11 cellular contexts compared by ENCODE assay signal in genomic region chr2:173657996-173658717, GRCh38.
DNase-seq lines count a peak whose midpoint lies in the region; ATAC-seq lines count a peak whose summit lies in the region.
"Had no signal": no experiment of that assay in that cellular context is flagged by ENCODE, and none has a peak within 500 bp of the region (broad histone marks: within the 10 kb centered on the region; RNA-seq: fewer than 3 reads in every experiment).

No MANE protein-coding gene starts in this region.

- ATAC-seq in esophagus mucosa (peak; percentile 53), HG03039 (IDR thresholded peaks at IDR 0.05; ENCODE audit: unreplicated experiment) (no peak)

- DNase-seq in GM03348 (ENCODE audit: low spot score) (peak; percentile 88), RKO (ENCODE audit: low spot score) (peak; percentile 65), renal cortical epithelial cell (ENCODE audit: low read depth) (peak; percentile 95), NCI-H1048 (lab: John Stamatoyannopoulos, UW) (no peak), GDM1 (lab: John Stamatoyannopoulos, UW) (no peak)
- DNase-seq in stimulated activated CD4-positive, alpha-beta T cell treated with anti-CD3 and anti-CD28 coated beads, Interleukin-4, amount 100 ng/mL, for 1 hour, result no peak
- DNase-seq: activated T-cell treated with anti-CD3 and anti-CD28 coated beads, Interleukin-2, amount 50 U/mL, for 48 hours; NCI-H82; pancreas had no signal

Comparison
In these comparisons a context has a peak if more than half of its experiments do, and no peak if none do; other contexts are left out.
1. DNase-seq: peak in GM03348 (single experiment), RKO (single experiment) and renal cortical epithelial cell (single experiment); none in NCI-H1048 (single experiment), stimulated activated CD4-positive, alpha-beta T cell treated with anti-CD3 and anti-CD28 coated beads, Interleukin-4, amount 100 ng/mL, for 1 hour (single experiment) and GDM1 (single experiment).